Comparison of ENCODE assay signal across 1 cellular context in the genomic region with DNA sequence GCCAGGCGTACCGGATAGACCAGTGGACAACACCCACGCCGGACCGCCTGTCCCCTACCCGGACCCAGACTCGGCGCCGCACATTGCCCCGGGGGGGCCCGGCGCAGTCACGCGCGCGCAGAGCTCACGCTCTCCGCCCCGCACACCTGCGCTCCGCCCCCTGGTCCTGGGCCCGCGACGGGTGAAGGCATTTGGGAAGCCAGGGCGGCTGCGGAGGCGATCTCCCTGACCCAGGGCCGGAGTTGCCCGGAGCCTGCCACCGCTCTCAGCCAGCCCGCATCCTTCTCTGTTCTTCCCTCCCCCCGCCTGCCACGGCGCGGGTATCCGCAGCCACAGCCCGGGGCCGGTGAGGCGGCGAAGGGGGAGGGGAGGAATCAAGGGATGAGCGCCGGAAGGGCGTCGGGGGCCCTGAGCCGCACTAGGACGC.
TF ChIP-seq lines count a peak whose summit lies in the region.

No MANE protein-coding gene starts in this region.

TF ChIP-seq in HepG2, 621 proteins besides CTCF, POLR2A, EP300 and RAD21 (continued from another document and continues in another):
- TF ChIP-seq, protein P1, sequence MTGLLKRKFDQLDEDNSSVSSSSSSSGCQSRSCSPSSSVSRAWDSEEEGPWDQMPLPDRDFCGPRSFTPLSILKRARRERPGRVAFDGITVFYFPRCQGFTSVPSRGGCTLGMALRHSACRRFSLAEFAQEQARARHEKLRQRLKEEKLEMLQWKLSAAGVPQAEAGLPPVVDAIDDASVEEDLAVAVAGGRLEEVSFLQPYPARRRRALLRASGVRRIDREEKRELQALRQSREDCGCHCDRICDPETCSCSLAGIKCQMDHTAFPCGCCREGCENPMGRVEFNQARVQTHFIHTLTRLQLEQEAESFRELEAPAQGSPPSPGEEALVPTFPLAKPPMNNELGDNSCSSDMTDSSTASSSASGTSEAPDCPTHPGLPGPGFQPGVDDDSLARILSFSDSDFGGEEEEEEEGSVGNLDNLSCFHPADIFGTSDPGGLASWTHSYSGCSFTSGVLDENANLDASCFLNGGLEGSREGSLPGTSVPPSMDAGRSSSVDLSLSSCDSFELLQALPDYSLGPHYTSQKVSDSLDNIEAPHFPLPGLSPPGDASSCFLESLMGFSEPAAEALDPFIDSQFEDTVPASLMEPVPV (CRISPR knock-in tag; IDR thresholded peaks at IDR 0.05) = no peak
- TF ChIP-seq ZNF484 (CRISPR knock-in tag; IDR thresholded peaks at IDR 0.05; ENCODE audit: borderline replicate concordance, low read depth) (no peak), ZNF543 (CRISPR knock-in tag; IDR thresholded peaks at IDR 0.05) (no peak), TARDBP (CRISPR knock-in tag; IDR thresholded peaks at IDR 0.05) (peak; percentile 71; the same call in 1 of the 2 replicates), NCOR1 (IDR thresholded peaks at IDR 0.05; ENCODE audit: borderline replicate concordance, low read length) (no peak), POLR2AphosphoS2 (IDR thresholded peaks at IDR 0.05; ENCODE audit: low read depth, low read length) (no peak), NR2F6 (IDR thresholded peaks at IDR 0.05) (no peak), NR2F6 (CRISPR knock-in tag; IDR thresholded peaks at IDR 0.05) (no peak), ZNF83 (CRISPR knock-in tag; IDR thresholded peaks at IDR 0.05; ENCODE audit: borderline replicate concordance) (no peak), POLR2AphosphoS5 (IDR thresholded peaks at IDR 0.05; ENCODE audit: low read depth, low read length) (no peak), ZNF121 (CRISPR knock-in tag; IDR thresholded peaks at IDR 0.05) (no peak), ZNF607 (CRISPR knock-in tag; IDR thresholded peaks at IDR 0.05; ENCODE audit: borderline replicate concordance) (0 out of 2 replicates have a peak, but pooled peaks have one; percentile 37), CBX1 (IDR thresholded peaks at IDR 0.05; ENCODE audit: low read depth) (no peak), TEAD2 (CRISPR knock-in tag; IDR thresholded peaks at IDR 0.05) (no peak), ZNF776 (CRISPR knock-in tag; IDR thresholded peaks at IDR 0.05) (peak; percentile 36; the same call in 1 of the 2 replicates), SALL1 (CRISPR knock-in tag; IDR thresholded peaks at IDR 0.05) (no peak), ZNF552 (CRISPR knock-in tag; IDR thresholded peaks at IDR 0.05; ENCODE audit: borderline replicate concordance) (no peak), MED8 (CRISPR knock-in tag; IDR thresholded peaks at IDR 0.05; ENCODE audit: insufficient replicate concordance) (peak; percentile 2), ZNF33B (CRISPR knock-in tag; IDR thresholded peaks at IDR 0.05) (no peak), ZNF558 (CRISPR knock-in tag; IDR thresholded peaks at IDR 0.05; ENCODE audit: borderline replicate concordance) (peak; percentile 30; the same call in 1 of the 2 replicates), ZSCAN25 (CRISPR knock-in tag; IDR thresholded peaks at IDR 0.05) (no peak), HDAC2 (CRISPR knock-in tag; IDR thresholded peaks at IDR 0.05) (no peak; the same call in 1 of the 2 replicates), RELA (CRISPR knock-in tag; IDR thresholded peaks at IDR 0.05) (no peak), ZNF496 (CRISPR knock-in tag; IDR thresholded peaks at IDR 0.05; ENCODE audit: insufficient replicate concordance) (no peak), ZNF550 (CRISPR knock-in tag; IDR thresholded peaks at IDR 0.05; ENCODE audit: borderline replicate concordance) (no peak), ZNF781 (CRISPR knock-in tag; IDR thresholded peaks at IDR 0.05; ENCODE audit: borderline replicate concordance, not compliant biosample characterization) (no peak), SATB2 (CRISPR knock-in tag; IDR thresholded peaks at IDR 0.05) (0 out of 2 replicates have a peak, but pooled peaks have one; percentile 36), HOXA5 (CRISPR knock-in tag; IDR thresholded peaks at IDR 0.05) (no peak), U2AF1 (optimal IDR thresholded peaks at IDR 0.05; ENCODE audit: low read depth, low read length) (no peak), FLYWCH1 (CRISPR knock-in tag; IDR thresholded peaks at IDR 0.05) (0 out of 2 replicates have a peak, but pooled peaks have one; percentile 55), HHEX (CRISPR knock-in tag; IDR thresholded peaks at IDR 0.05) (no peak), SOX13 (IDR thresholded peaks at IDR 0.05) (no peak), SOX13 (CRISPR knock-in tag; conservative IDR thresholded peaks at IDR 0.05 in 1 of 2, IDR thresholded peaks at IDR 0.05 in 1 of 2) (no peak), FOXO1 (CRISPR knock-in tag; IDR thresholded peaks at IDR 0.05) (no peak), ATRX (CRISPR knock-in tag; IDR thresholded peaks at IDR 0.05; ENCODE audit: borderline replicate concordance) (no peak), ZNF337 (CRISPR knock-in tag; IDR thresholded peaks at IDR 0.05; ENCODE audit: borderline replicate concordance, low read depth) (no peak), KLF13 (CRISPR knock-in tag; IDR thresholded peaks at IDR 0.05) (no peak), PCBP1 (IDR thresholded peaks at IDR 0.05; ENCODE audit: borderline replicate concordance, low read depth, low read length) (no peak), CHD2 (IDR thresholded peaks at IDR 0.05; ENCODE audit: low read depth, low read length) (no peak), ZNF879 (CRISPR knock-in tag; IDR thresholded peaks at IDR 0.05) (0 out of 2 replicates have a peak, but pooled peaks have one; percentile 69), NFE2L1 (CRISPR knock-in tag; IDR thresholded peaks at IDR 0.05; ENCODE audit: borderline replicate concordance) (no peak), CHCHD3 (CRISPR knock-in tag; IDR thresholded peaks at IDR 0.05) (no peak), ZNF446 (CRISPR knock-in tag; IDR thresholded peaks at IDR 0.05) (peak; percentile 30; the same call in 1 of the 2 replicates), PITX1 (CRISPR knock-in tag; IDR thresholded peaks at IDR 0.05) (no peak), ZNF256 (CRISPR knock-in tag; conservative IDR thresholded peaks at IDR 0.05) (no peak; the same call in 1 of the 2 replicates), ZNF17 (CRISPR knock-in tag; IDR thresholded peaks at IDR 0.05) (no peak), GATAD2A (CRISPR knock-in tag; IDR thresholded peaks at IDR 0.05) (0 out of 2 replicates have a peak, but pooled peaks have one; percentile 15)
- TF ChIP-seq, protein P2, sequence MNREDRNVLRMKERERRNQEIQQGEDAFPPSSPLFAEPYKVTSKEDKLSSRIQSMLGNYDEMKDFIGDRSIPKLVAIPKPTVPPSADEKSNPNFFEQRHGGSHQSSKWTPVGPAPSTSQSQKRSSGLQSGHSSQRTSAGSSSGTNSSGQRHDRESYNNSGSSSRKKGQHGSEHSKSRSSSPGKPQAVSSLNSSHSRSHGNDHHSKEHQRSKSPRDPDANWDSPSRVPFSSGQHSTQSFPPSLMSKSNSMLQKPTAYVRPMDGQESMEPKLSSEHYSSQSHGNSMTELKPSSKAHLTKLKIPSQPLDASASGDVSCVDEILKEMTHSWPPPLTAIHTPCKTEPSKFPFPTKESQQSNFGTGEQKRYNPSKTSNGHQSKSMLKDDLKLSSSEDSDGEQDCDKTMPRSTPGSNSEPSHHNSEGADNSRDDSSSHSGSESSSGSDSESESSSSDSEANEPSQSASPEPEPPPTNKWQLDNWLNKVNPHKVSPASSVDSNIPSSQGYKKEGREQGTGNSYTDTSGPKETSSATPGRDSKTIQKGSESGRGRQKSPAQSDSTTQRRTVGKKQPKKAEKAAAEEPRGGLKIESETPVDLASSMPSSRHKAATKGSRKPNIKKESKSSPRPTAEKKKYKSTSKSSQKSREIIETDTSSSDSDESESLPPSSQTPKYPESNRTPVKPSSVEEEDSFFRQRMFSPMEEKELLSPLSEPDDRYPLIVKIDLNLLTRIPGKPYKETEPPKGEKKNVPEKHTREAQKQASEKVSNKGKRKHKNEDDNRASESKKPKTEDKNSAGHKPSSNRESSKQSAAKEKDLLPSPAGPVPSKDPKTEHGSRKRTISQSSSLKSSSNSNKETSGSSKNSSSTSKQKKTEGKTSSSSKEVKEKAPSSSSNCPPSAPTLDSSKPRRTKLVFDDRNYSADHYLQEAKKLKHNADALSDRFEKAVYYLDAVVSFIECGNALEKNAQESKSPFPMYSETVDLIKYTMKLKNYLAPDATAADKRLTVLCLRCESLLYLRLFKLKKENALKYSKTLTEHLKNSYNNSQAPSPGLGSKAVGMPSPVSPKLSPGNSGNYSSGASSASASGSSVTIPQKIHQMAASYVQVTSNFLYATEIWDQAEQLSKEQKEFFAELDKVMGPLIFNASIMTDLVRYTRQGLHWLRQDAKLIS (CRISPR knock-in tag; IDR thresholded peaks at IDR 0.05) = no peak
- TF ChIP-seq, protein P3, sequence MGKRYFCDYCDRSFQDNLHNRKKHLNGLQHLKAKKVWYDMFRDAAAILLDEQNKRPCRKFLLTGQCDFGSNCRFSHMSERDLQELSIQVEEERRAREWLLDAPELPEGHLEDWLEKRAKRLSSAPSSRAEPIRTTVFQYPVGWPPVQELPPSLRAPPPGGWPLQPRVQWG (CRISPR knock-in tag; IDR thresholded peaks at IDR 0.05; ENCODE audit: borderline replicate concordance, low read depth) = no peak
- TF ChIP-seq, protein P4, sequence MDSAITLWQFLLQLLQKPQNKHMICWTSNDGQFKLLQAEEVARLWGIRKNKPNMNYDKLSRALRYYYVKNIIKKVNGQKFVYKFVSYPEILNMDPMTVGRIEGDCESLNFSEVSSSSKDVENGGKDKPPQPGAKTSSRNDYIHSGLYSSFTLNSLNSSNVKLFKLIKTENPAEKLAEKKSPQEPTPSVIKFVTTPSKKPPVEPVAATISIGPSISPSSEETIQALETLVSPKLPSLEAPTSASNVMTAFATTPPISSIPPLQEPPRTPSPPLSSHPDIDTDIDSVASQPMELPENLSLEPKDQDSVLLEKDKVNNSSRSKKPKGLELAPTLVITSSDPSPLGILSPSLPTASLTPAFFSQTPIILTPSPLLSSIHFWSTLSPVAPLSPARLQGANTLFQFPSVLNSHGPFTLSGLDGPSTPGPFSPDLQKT (CRISPR knock-in tag; IDR thresholded peaks at IDR 0.05; ENCODE audit: borderline replicate concordance) = no peak
- TF ChIP-seq, protein P5, sequence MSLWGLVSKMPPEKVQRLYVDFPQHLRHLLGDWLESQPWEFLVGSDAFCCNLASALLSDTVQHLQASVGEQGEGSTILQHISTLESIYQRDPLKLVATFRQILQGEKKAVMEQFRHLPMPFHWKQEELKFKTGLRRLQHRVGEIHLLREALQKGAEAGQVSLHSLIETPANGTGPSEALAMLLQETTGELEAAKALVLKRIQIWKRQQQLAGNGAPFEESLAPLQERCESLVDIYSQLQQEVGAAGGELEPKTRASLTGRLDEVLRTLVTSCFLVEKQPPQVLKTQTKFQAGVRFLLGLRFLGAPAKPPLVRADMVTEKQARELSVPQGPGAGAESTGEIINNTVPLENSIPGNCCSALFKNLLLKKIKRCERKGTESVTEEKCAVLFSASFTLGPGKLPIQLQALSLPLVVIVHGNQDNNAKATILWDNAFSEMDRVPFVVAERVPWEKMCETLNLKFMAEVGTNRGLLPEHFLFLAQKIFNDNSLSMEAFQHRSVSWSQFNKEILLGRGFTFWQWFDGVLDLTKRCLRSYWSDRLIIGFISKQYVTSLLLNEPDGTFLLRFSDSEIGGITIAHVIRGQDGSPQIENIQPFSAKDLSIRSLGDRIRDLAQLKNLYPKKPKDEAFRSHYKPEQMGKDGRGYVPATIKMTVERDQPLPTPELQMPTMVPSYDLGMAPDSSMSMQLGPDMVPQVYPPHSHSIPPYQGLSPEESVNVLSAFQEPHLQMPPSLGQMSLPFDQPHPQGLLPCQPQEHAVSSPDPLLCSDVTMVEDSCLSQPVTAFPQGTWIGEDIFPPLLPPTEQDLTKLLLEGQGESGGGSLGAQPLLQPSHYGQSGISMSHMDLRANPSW (CRISPR knock-in tag; IDR thresholded peaks at IDR 0.05; ENCODE audit: borderline replicate concordance) = no peak
- TF ChIP-seq, protein P6, sequence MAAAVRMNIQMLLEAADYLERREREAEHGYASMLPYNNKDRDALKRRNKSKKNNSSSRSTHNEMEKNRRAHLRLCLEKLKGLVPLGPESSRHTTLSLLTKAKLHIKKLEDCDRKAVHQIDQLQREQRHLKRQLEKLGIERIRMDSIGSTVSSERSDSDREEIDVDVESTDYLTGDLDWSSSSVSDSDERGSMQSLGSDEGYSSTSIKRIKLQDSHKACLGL (CRISPR knock-in tag; IDR thresholded peaks at IDR 0.05) = 0 out of 2 replicates have a peak, but pooled peaks have one; percentile 7
- TF ChIP-seq, protein P7, sequence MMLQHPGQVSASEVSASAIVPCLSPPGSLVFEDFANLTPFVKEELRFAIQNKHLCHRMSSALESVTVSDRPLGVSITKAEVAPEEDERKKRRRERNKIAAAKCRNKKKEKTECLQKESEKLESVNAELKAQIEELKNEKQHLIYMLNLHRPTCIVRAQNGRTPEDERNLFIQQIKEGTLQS (CRISPR knock-in tag; IDR thresholded peaks at IDR 0.05) = no peak
- TF ChIP-seq, protein P8, sequence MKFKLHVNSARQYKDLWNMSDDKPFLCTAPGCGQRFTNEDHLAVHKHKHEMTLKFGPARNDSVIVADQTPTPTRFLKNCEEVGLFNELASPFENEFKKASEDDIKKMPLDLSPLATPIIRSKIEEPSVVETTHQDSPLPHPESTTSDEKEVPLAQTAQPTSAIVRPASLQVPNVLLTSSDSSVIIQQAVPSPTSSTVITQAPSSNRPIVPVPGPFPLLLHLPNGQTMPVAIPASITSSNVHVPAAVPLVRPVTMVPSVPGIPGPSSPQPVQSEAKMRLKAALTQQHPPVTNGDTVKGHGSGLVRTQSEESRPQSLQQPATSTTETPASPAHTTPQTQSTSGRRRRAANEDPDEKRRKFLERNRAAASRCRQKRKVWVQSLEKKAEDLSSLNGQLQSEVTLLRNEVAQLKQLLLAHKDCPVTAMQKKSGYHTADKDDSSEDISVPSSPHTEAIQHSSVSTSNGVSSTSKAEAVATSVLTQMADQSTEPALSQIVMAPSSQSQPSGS (CRISPR knock-in tag; IDR thresholded peaks at IDR 0.05) = no peak
- TF ChIP-seq, protein P9, sequence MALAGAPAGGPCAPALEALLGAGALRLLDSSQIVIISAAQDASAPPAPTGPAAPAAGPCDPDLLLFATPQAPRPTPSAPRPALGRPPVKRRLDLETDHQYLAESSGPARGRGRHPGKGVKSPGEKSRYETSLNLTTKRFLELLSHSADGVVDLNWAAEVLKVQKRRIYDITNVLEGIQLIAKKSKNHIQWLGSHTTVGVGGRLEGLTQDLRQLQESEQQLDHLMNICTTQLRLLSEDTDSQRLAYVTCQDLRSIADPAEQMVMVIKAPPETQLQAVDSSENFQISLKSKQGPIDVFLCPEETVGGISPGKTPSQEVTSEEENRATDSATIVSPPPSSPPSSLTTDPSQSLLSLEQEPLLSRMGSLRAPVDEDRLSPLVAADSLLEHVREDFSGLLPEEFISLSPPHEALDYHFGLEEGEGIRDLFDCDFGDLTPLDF (CRISPR knock-in tag; IDR thresholded peaks at IDR 0.05) = 0 out of 2 replicates have a peak, but pooled peaks have one; percentile 16
- TF ChIP-seq, protein P10, sequence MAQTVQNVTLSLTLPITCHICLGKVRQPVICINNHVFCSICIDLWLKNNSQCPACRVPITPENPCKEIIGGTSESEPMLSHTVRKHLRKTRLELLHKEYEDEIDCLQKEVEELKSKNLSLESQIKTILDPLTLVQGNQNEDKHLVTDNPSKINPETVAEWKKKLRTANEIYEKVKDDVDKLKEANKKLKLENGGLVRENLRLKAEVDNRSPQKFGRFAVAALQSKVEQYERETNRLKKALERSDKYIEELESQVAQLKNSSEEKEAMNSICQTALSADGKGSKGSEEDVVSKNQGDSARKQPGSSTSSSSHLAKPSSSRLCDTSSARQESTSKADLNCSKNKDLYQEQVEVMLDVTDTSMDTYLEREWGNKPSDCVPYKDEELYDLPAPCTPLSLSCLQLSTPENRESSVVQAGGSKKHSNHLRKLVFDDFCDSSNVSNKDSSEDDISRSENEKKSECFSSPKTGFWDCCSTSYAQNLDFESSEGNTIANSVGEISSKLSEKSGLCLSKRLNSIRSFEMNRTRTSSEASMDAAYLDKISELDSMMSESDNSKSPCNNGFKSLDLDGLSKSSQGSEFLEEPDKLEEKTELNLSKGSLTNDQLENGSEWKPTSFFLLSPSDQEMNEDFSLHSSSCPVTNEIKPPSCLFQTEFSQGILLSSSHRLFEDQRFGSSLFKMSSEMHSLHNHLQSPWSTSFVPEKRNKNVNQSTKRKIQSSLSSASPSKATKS (CRISPR knock-in tag; IDR thresholded peaks at IDR 0.05) = no peak
